ENCODE assay signal across 1 cellular context in genomic region chr4:97262769-97263168, GRCh38.
TF ChIP-seq lines count a peak whose summit lies in the region.

No MANE protein-coding gene starts in this region.

TF ChIP-seq in HepG2, 621 proteins besides CTCF, POLR2A, EP300 and RAD21 (continued from another document):
- TF ChIP-seq ZNF710 (CRISPR knock-in tag; IDR thresholded peaks at IDR 0.05; ENCODE audit: borderline replicate concordance) (no peak), CREB1 (IDR thresholded peaks at IDR 0.05) (peak; percentile 68), CREB1 (CRISPR knock-in tag; IDR thresholded peaks at IDR 0.05) (no peak)
